In genomic region chr4:26573389-26573794, GRCh38 we compare ENCODE assay signal across 1 cellular context.
TF ChIP-seq lines count a peak whose summit lies in the region.

No MANE protein-coding gene starts in this region.

TF ChIP-seq in GM23338, 12 proteins besides CTCF, POLR2A, EP300 and RAD21 (continued from another document):
- TF ChIP-seq, protein P1, sequence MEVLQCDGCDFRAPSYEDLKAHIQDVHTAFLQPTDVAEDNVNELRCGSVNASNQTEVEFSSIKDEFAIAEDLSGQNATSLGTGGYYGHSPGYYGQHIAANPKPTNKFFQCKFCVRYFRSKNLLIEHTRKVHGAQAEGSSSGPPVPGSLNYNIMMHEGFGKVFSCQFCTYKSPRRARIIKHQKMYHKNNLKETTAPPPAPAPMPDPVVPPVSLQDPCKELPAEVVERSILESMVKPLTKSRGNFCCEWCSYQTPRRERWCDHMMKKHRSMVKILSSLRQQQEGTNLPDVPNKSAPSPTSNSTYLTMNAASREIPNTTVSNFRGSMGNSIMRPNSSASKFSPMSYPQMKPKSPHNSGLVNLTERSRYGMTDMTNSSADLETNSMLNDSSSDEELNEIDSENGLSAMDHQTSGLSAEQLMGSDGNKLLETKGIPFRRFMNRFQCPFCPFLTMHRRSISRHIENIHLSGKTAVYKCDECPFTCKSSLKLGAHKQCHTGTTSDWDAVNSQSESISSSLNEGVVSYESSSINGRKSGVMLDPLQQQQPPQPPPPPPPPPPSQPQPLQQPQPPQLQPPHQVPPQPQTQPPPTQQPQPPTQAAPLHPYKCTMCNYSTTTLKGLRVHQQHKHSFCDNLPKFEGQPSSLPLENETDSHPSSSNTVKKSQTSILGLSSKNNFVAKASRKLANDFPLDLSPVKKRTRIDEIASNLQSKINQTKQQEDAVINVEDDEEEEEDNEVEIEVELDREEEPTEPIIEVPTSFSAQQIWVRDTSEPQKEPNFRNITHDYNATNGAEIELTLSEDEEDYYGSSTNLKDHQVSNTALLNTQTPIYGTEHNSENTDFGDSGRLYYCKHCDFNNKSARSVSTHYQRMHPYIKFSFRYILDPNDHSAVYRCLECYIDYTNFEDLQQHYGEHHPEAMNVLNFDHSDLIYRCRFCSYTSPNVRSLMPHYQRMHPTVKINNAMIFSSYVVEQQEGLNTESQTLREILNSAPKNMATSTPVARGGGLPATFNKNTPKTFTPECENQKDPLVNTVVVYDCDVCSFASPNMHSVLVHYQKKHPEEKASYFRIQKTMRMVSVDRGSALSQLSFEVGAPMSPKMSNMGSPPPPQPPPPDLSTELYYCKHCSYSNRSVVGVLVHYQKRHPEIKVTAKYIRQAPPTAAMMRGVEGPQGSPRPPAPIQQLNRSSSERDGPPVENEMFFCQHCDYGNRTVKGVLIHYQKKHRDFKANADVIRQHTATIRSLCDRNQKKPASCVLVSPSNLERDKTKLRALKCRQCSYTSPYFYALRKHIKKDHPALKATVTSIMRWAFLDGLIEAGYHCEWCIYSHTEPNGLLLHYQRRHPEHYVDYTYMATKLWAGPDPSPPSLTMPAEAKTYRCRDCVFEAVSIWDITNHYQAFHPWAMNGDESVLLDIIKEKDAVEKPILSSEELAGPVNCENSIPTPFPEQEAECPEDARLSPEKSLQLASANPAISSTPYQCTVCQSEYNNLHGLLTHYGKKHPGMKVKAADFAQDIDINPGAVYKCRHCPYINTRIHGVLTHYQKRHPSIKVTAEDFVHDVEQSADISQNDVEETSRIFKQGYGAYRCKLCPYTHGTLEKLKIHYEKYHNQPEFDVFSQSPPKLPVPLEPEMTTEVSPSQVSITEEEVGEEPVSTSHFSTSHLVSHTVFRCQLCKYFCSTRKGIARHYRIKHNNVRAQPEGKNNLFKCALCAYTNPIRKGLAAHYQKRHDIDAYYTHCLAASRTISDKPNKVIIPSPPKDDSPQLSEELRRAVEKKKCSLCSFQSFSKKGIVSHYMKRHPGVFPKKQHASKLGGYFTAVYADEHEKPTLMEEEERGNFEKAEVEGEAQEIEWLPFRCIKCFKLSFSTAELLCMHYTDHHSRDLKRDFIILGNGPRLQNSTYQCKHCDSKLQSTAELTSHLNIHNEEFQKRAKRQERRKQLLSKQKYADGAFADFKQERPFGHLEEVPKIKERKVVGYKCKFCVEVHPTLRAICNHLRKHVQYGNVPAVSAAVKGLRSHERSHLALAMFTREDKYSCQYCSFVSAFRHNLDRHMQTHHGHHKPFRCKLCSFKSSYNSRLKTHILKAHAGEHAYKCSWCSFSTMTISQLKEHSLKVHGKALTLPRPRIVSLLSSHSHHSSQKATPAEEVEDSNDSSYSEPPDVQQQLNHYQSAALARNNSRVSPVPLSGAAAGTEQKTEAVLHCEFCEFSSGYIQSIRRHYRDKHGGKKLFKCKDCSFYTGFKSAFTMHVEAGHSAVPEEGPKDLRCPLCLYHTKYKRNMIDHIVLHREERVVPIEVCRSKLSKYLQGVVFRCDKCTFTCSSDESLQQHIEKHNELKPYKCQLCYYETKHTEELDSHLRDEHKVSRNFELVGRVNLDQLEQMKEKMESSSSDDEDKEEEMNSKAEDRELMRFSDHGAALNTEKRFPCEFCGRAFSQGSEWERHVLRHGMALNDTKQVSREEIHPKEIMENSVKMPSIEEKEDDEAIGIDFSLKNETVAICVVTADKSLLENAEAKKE (CRISPR knock-in tag; IDR thresholded peaks at IDR 0.05): 0 out of 2 replicates have a peak, but pooled peaks have one; percentile 16
